ENCODE assay signal across 12 cellular contexts in genomic region chr6:11412011-11412424, GRCh38.
DNase-seq lines count a peak whose midpoint lies in the region; ATAC-seq, FAIRE-seq and TF ChIP-seq lines count a peak whose summit lies in the region.
"Had no signal": no experiment of that assay in that cellular context is flagged by ENCODE, and none has a peak within 500 bp of the region (broad histone marks: within the 10 kb centered on the region; RNA-seq: fewer than 3 reads in every experiment).

No MANE protein-coding gene starts in this region.

- H3K27me3 ChIP-seq in GM23248 (replicated peaks; ENCODE audit: insufficient read depth) (no peaks in the 10 kb centered on the region), thyroid gland (no peaks in the 10 kb centered on the region)
- H3K27me3 ChIP-seq: ovary had no signal

- POLR2A ChIA-PET in A549 (lab: Yijun Ruan, JAX), result no interaction called here
- POLR2A ChIA-PET in activated CD8-positive, alpha-beta T cell treated with anti-CD3 and anti-CD28 coated beads for 36 hours (lab: Charles Lee), result no interaction called here

- H3K4me1 ChIP-seq in A549 (peaks cover 31% of the 10 kb centered on the region; the same call in 2 of the 3 replicates), GM23248 (ENCODE audit: insufficient read depth) (peaks cover 32% of the 10 kb centered on the region), thyroid gland (peaks cover 0 to 11% of the 10 kb centered on the region in 2 donors)

- H3K27me3 Mint-ChIP-seq in activated CD8-positive, alpha-beta T cell treated with anti-CD3 and anti-CD28 coated beads for 36 hours, result no peaks in the 10 kb centered on the region

- no peak overlapping the region for H3K4me3 Mint-ChIP-seq in activated CD8-positive, alpha-beta T cell treated with anti-CD3 and anti-CD28 coated beads for 36 hours

- TF ChIP-seq EP300 in A549 (IDR thresholded peaks at IDR 0.05), result no peak

- no peaks in the 10 kb centered on the region for H3K36me3 Mint-ChIP-seq in activated CD8-positive, alpha-beta T cell treated with anti-CD3 and anti-CD28 coated beads for 36 hours (ENCODE audit: low read depth)

- H2AFZ ChIP-seq in GM23248, result peak overlapping the region; percentile 66

- H3K9me2 ChIP-seq in GM23248 (ENCODE audit: insufficient read depth), result no peaks in the 10 kb centered on the region

- H3K27ac Mint-ChIP-seq in activated CD8-positive, alpha-beta T cell treated with anti-CD3 and anti-CD28 coated beads for 36 hours, result peak overlapping the region; percentile 84

- no peak for TF ChIP-seq RAD21 in A549 (conservative IDR thresholded peaks at IDR 0.05 in 1 of 2, IDR thresholded peaks at IDR 0.05 in 1 of 2)

- intact Hi-C loops in activated CD8-positive, alpha-beta T cell treated with anti-CD3 and anti-CD28 coated beads for 36 hours (cut with micrococcal nuclease), result loop anchor here (5.0 to 10.0 kb wide), 3 partner anchors 45 to 237 kb away; no protein-coding TSS in a partner anchor
- intact Hi-C loops in thyroid gland (cut with DNase I), result no loop called here

- TF ChIP-seq CTCF in A549 (IDR thresholded peaks at IDR 0.05) (no peak), fibroblast of the aortic adventitia (IDR thresholded peaks at IDR 0.05; ENCODE audit: insufficient read depth, low read length) (no peak), thyroid gland (IDR thresholded peaks at IDR 0.05) (no peak)
- TF ChIP-seq CTCF in activated CD8-positive, alpha-beta T cell treated with anti-CD3 and anti-CD28 coated beads for 36 hours (IDR thresholded peaks at IDR 0.05), result no peak

- in situ Hi-C loops in GM23248 (cut with MboI), result no loop called here

- TF ChIP-seq POLR2A in A549 (IDR thresholded peaks at IDR 0.05; ENCODE audit: low read length), result no peak
- no peak for TF ChIP-seq POLR2A in thyroid gland (IDR thresholded peaks at IDR 0.05)

- ATAC-seq in A549 (no peak), GM18909 (IDR thresholded peaks at IDR 0.05; ENCODE audit: poor library complexity, unreplicated experiment) (no peak), HG02884 (IDR thresholded peaks at IDR 0.05; ENCODE audit: unreplicated experiment) (no peak), HG03460 (IDR thresholded peaks at IDR 0.05; ENCODE audit: unreplicated experiment) (no peak)
- ATAC-seq in activated CD8-positive, alpha-beta T cell treated with anti-CD3 and anti-CD28 coated beads for 36 hours, result no peak

- DNase-seq in A549 (ENCODE audit: low read depth in 1 of 2, low spot score in 1 of 2), result no peak
- DNase-seq in GM23248, result peak; percentile 61
- no peak for DNase-seq in activated CD8-positive, alpha-beta T cell treated with anti-CD3 and anti-CD28 coated beads for 36 hours
- peak; percentile 24 for DNase-seq in fibroblast of the aortic adventitia (ENCODE audit: low read depth)
- no peak for DNase-seq in thyroid gland
- DNase-seq: central memory CD4-positive, alpha-beta T cell; NCI-H526 treated with DMSO at 0.1 percent for 48 hours; ovary had no signal

- FAIRE-seq in A549 (lab: Jason Lieb, UNC), result no peak
- FAIRE-seq: GM18507 had no signal

- 69% methylated on average over 2 of the region's 2 CpGs for WGBS in A549 (ENCODE audit: missing lambda C conversion rate)
- WGBS in GM23248 (ENCODE audit: low coverage in 1 of 2, low lambda C conversion rate in 2 of 2, missing lambda C conversion rate in 2 of 2), 2 experiments, result 42 to 47% methylated on average over 2 of the region's 2 CpGs
- 53 to 77% methylated on average over 2 of the region's 2 CpGs for WGBS in thyroid gland, 2 donors

- H3K4me3 ChIP-seq in A549 (no peak overlapping the region), GM23248 (no peak overlapping the region), fibroblast of the aortic adventitia (ENCODE audit: low read depth, low read length) (no peak overlapping the region), thyroid gland (replicated peaks in 1 of 3) (no peak overlapping the region)
- H3K4me3 ChIP-seq: ovary had no signal

- H3K9me3 ChIP-seq in A549 (no peaks in the 10 kb centered on the region), GM23248 (ENCODE audit: low read depth) (no peaks in the 10 kb centered on the region), thyroid gland (no peaks in the 10 kb centered on the region)
- H3K9me3 ChIP-seq: ovary had no signal

- H3K27ac ChIP-seq in A549, result peak overlapping the region; percentile 10 to 75; a peak in 4 of 6 replicates
- H3K27ac ChIP-seq in GM23248, result peak overlapping the region; percentile 17
- peak overlapping the region in 1 of 3 donors; percentile 5 for H3K27ac ChIP-seq in thyroid gland
- H3K27ac ChIP-seq: ovary had no signal

- H3K36me3 ChIP-seq in GM23248 (ENCODE audit: low read depth), result no peaks in the 10 kb centered on the region
- H3K36me3 ChIP-seq in thyroid gland, result no peaks in the 10 kb centered on the region
- H3K36me3 ChIP-seq: ovary had no signal

- no peak overlapping the region for H3K9ac ChIP-seq in GM23248

- H3K79me2 ChIP-seq in GM23248 (ENCODE audit: insufficient read depth), result no peaks in the 10 kb centered on the region

- peaks cover 22% of the 10 kb centered on the region for H3F3A ChIP-seq in GM23248 (ENCODE audit: insufficient read depth)

- H4K20me1 ChIP-seq in GM23248 (ENCODE audit: insufficient read depth), result no peaks in the 10 kb centered on the region

- H3K4me2 ChIP-seq in A549, result no peak overlapping the region
- H3K4me2 ChIP-seq in GM23248 (ENCODE audit: unreplicated experiment), result peak overlapping the region; percentile 24

- CTCF ChIA-PET in A549 (lab: Yijun Ruan, JAX), result no interaction called here
- CTCF ChIA-PET in activated CD8-positive, alpha-beta T cell treated with anti-CD3 and anti-CD28 coated beads for 36 hours (lab: Charles Lee), result interaction anchor here (1.1 to 1.3 kb wide), 3 partner anchors 27 to 153 kb away, joined by 4 to 9 read pairs (median 4); no protein-coding TSS in a partner anchor

- peaks cover 10% of the 10 kb centered on the region for H3K9me3 Mint-ChIP-seq in activated CD8-positive, alpha-beta T cell treated with anti-CD3 and anti-CD28 coated beads for 36 hours

- H3K4me1 Mint-ChIP-seq in activated CD8-positive, alpha-beta T cell treated with anti-CD3 and anti-CD28 coated beads for 36 hours (ENCODE audit: low read depth), result peaks cover 44% of the 10 kb centered on the region

TF ChIP-seq in A549, 52 proteins besides CTCF, POLR2A, EP300 and RAD21:
- TF ChIP-seq, protein P1, sequence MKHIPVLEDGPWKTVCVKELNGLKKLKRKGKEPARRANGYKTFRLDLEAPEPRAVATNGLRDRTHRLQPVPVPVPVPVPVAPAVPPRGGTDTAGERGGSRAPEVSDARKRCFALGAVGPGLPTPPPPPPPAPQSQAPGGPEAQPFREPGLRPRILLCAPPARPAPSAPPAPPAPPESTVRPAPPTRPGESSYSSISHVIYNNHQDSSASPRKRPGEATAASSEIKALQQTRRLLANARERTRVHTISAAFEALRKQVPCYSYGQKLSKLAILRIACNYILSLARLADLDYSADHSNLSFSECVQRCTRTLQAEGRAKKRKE (CRISPR knock-in tag; IDR thresholded peaks at IDR 0.05; ENCODE audit: low read depth), result no peak
- TF ChIP-seq GATA3 (IDR thresholded peaks at IDR 0.05; ENCODE audit: borderline replicate concordance) (0 out of 2 replicates have a peak, but pooled peaks have one; percentile 16), KDM5A (IDR thresholded peaks at IDR 0.05) (no peak), MYC (IDR thresholded peaks at IDR 0.05; ENCODE audit: borderline replicate concordance, low read length) (no peak), JUN (IDR thresholded peaks at IDR 0.05) (no peak)

Comparison
In these comparisons a context has a peak if more than half of its experiments do, and no peak if none do; other contexts are left out.
1. DNase-seq: peak in GM23248 (single experiment) and fibroblast of the aortic adventitia (single experiment); none in A549 (0 of 2), activated CD8-positive, alpha-beta T cell treated with anti-CD3 and anti-CD28 coated beads for 36 hours (single experiment) and thyroid gland (0 of 2).